Comparison of ENCODE assay signal across 32 cellular contexts in the genomic region with DNA sequence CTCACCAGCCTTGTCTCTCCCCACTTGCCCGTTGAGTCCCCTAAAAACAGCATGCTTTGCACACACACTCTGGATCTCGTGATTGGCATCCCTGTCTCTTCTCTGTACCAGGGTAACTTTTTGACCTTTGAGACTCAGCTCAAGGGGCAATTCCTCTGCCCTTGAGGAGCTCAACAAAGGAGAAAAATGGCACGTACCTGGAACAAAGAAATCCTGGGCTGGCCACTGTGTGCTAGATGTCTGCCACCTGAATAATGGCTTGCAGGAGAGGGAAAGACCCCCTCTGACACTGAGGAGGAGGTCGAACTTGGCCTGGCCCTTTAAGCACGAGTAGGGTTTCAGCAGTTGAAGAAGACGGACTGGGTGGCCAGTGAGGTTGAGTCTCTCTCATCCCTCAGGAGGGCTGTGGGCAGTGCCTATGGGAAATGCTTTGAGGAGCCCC. TPM values are rescaled to one million over a fixed set of nuclear protein-coding genes. Genes with fewer than 3 reads are reported as not detected.
DNase-seq lines count a peak whose midpoint lies in the region; ATAC-seq and TF ChIP-seq lines count a peak whose summit lies in the region.
"Had no signal": no experiment of that assay in that cellular context is flagged by ENCODE, and none has a peak within 500 bp of the region (broad histone marks: within the 10 kb centered on the region; RNA-seq: fewer than 3 reads in every experiment).

No MANE protein-coding gene starts in this region.

- peak overlapping the region; percentile 98 for H3K27ac Mint-ChIP-seq in natural killer cell treated with Interleukin-12 subunit alpha and Interleukin-12 subunit beta and Interleukin-15 and Interleukin-18, amount 100 ng/mL, for 72 hours
- no peak overlapping the region for H3K27ac Mint-ChIP-seq in natural killer cell
- peak overlapping the region; percentile 81 for H3K27ac Mint-ChIP-seq in T-helper 17 cell
- H3K27ac Mint-ChIP-seq: activated B cell treated with CpG ODN at 0.5 μM for 24 hours; activated T-helper 2 cell treated with anti-CD3 and anti-CD28 coated beads, Interferon-gamma antibody, Interleukin-2, Interleukin-4, amounts not matched to agents 10 μg/mL and 5 μg/mL and 100 μg/mL, durations not matched to agents 14 hours and 24 hours and 36 hours; GM23338 had no signal

- H3K4me3 Mint-ChIP-seq in natural killer cell treated with Interleukin-12 subunit alpha and Interleukin-12 subunit beta and Interleukin-15 and Interleukin-18, amount 100 ng/mL, for 72 hours, result peak overlapping the region; percentile 90
- H3K4me3 Mint-ChIP-seq in natural killer cell (no peak overlapping the region), T-helper 17 cell (peak overlapping the region; percentile 60)
- H3K4me3 Mint-ChIP-seq: activated CD4-positive, alpha-beta memory T cell treated with anti-CD3 and anti-CD28 coated beads for 36 hours; dendritic cell treated with granulocyte-macrophage colony-stimulating factor and Interleukin-4, amounts not matched to agents 40 ng/mL and 50 ng/mL, for 4 days; GM23338 had no signal

- H3K4me1 Mint-ChIP-seq in natural killer cell treated with Interleukin-12 subunit alpha and Interleukin-12 subunit beta and Interleukin-15 and Interleukin-18, amount 100 ng/mL, for 72 hours (ENCODE audit: low read depth in 2 of 2), result peaks cover 62 to 67% of the 10 kb centered on the region in 2 donors
- H3K4me1 Mint-ChIP-seq in natural killer cell (peaks cover 66 to 78% of the 10 kb centered on the region in 2 donors), T-helper 17 cell (peaks cover 51% of the 10 kb centered on the region)

- TF ChIP-seq CTCF in natural killer cell (IDR thresholded peaks at IDR 0.05) (no peak), upper lobe of right lung (IDR thresholded peaks at IDR 0.05) (no peak)

- intact Hi-C loops in natural killer cell (cut with micrococcal nuclease) (no loop called here), upper lobe of right lung (cut with DNase I) (no loop called here)

- peaks cover 60% of the 10 kb centered on the region for H3K4me1 ChIP-seq in upper lobe of right lung
- H3K4me1 ChIP-seq: BE2C had no signal

- no peak overlapping the region for H3K27ac ChIP-seq in upper lobe of right lung
- H3K27ac ChIP-seq: gastrocnemius medialis, ovary had no signal

- H3K36me3 Mint-ChIP-seq in natural killer cell treated with Interleukin-12 subunit alpha and Interleukin-12 subunit beta and Interleukin-15 and Interleukin-18, amount 100 ng/mL, for 72 hours, result peaks cover 23% of the 10 kb centered on the region
- H3K36me3 Mint-ChIP-seq in natural killer cell (no peaks in the 10 kb centered on the region), T-helper 17 cell (ENCODE audit: low read depth) (peaks cover 3% of the 10 kb centered on the region)

- no peaks in the 10 kb centered on the region for H3K9me3 Mint-ChIP-seq in natural killer cell treated with Interleukin-12 subunit alpha and Interleukin-12 subunit beta and Interleukin-15 and Interleukin-18, amount 100 ng/mL, for 72 hours
- no peaks in the 10 kb centered on the region for H3K9me3 Mint-ChIP-seq in natural killer cell
- H3K9me3 Mint-ChIP-seq: activated B cell treated with CpG ODN at 0.5 μM for 24 hours; activated CD4-positive, alpha-beta memory T cell treated with anti-CD3 and anti-CD28 coated beads for 36 hours; activated naive CD4-positive, alpha-beta T cell treated with anti-CD3 and anti-CD28 coated beads, Interleukin-2, amount 50 U/mL, for 24 hours; activated T-helper 2 cell treated with anti-CD3 and anti-CD28 coated beads, Interferon-gamma antibody, Interleukin-2, Interleukin-4, amounts not matched to agents 10 μg/mL and 5 μg/mL and 100 μg/mL, durations not matched to agents 14 hours and 24 hours and 36 hours; dendritic cell treated with granulocyte-macrophage colony-stimulating factor and Interleukin-4, amounts not matched to agents 40 ng/mL and 50 ng/mL, for 4 days; GM23338; nephron; type B pancreatic cell had no signal

- no peaks in the 10 kb centered on the region for H3K27me3 Mint-ChIP-seq in natural killer cell treated with Interleukin-12 subunit alpha and Interleukin-12 subunit beta and Interleukin-15 and Interleukin-18, amount 100 ng/mL, for 72 hours
- H3K27me3 Mint-ChIP-seq in natural killer cell (ENCODE audit: low read depth in 2 of 2) (no peaks in the 10 kb centered on the region), T-helper 17 cell (no peaks in the 10 kb centered on the region)
- H3K27me3 Mint-ChIP-seq: activated B cell treated with CpG ODN at 0.5 μM for 24 hours; activated CD4-positive, alpha-beta memory T cell treated with anti-CD3 and anti-CD28 coated beads for 36 hours; activated naive CD4-positive, alpha-beta T cell treated with anti-CD3 and anti-CD28 coated beads, Interleukin-2, amount 50 U/mL, for 24 hours; dendritic cell treated with granulocyte-macrophage colony-stimulating factor and Interleukin-4, amounts not matched to agents 40 ng/mL and 50 ng/mL, for 4 days; type B pancreatic cell had no signal

- H3K9me3 ChIP-seq in T-helper 17 cell (ENCODE audit: control insufficient read depth, low read length, poor library complexity, severe bottlenecking) (no peaks in the 10 kb centered on the region), upper lobe of right lung (no peaks in the 10 kb centered on the region)
- H3K9me3 ChIP-seq: BE2C, gastrocnemius medialis, MG63, ovary had no signal

- no peak overlapping the region for H3K4me3 ChIP-seq in upper lobe of right lung
- H3K4me3 ChIP-seq: gastrocnemius medialis, GM23338, MG63, ovary had no signal

- ATAC-seq in natural killer cell treated with Interleukin-12 subunit alpha and Interleukin-12 subunit beta and Interleukin-15 and Interleukin-18, amount 100 ng/mL, for 72 hours, result no peak
- no peak for ATAC-seq in natural killer cell
- ATAC-seq in T-helper 17 cell, result no peak
- peak; percentile 13 for ATAC-seq in left lobe of liver
- ATAC-seq in HG03159 (IDR thresholded peaks at IDR 0.05; ENCODE audit: unreplicated experiment), result no peak
- ATAC-seq in upper lobe of right lung, result no peak
- no peak for ATAC-seq in HG02981 (IDR thresholded peaks at IDR 0.05; ENCODE audit: unreplicated experiment)
- ATAC-seq: gastrocnemius medialis, GM23338, Panc1, right cardiac atrium had no signal

- no peak for DNase-seq in natural killer cell treated with Interleukin-12 subunit alpha and Interleukin-12 subunit beta and Interleukin-15 and Interleukin-18, amount 100 ng/mL, for 72 hours (ENCODE audit: low spot score)
- DNase-seq in natural killer cell (no peak), T-helper 17 cell (no peak), left lobe of liver (ENCODE audit: low spot score) (no peak), upper lobe of right lung (no peak), SKM-1 (lab: John Stamatoyannopoulos, UW; ENCODE audit: unreplicated experiment) (no peak)
- DNase-seq: activated B cell treated with CpG ODN at 0.5 μM for 24 hours; activated CD4-positive, alpha-beta memory T cell treated with anti-CD3 and anti-CD28 coated beads for 36 hours; activated CD8-positive, alpha-beta memory T cell treated with anti-CD3 and anti-CD28 coated beads, Interleukin-2, amount 50 U/mL, for 4 hours; aorta; BE2C; caudate nucleus; EL; gastrocnemius medialis; KBM-7; MG63; NCI-H2081; NCI-H2227 treated with DMSO at 0.1 percent for 48 hours; NCI-H526 treated with DMSO at 0.1 percent for 48 hours; ovary; right cardiac atrium; stimulated activated CD4-positive, alpha-beta T cell treated with anti-CD3 and anti-CD28 coated beads, Interleukin-4, amount 100 ng/mL, for 1 hour had no signal

- peaks cover 4% of the 10 kb centered on the region for H3K36me3 ChIP-seq in upper lobe of right lung
- H3K36me3 ChIP-seq: gastrocnemius medialis, ovary had no signal

- H3K27me3 ChIP-seq in upper lobe of right lung, result no peaks in the 10 kb centered on the region
- H3K27me3 ChIP-seq: BE2C, gastrocnemius medialis, MG63, ovary had no signal

RNA-seq across cellular contexts. Expression of a gene that starts 5.8 kb away (rescaled TPM):
- total RNA-seq in natural killer cell treated with Interleukin-12 subunit alpha and Interleukin-12 subunit beta and Interleukin-15 and Interleukin-18, amount 100 ng/mL, for 72 hours, result 100 to 1,000 TPM in 1 of 2 donors, 10 to 100 TPM in 1; 86.3 to 114 TPM
- total RNA-seq in natural killer cell (10 to 100 TPM; 30.7 to 39.8 (median 39.7) TPM), T-helper 17 cell (10 to 100 TPM; 25.7 to 30.4 TPM), left lobe of liver (16.5 TPM), upper lobe of right lung (45.7 TPM)

RNA-seq across cellular contexts. Expression of a gene that starts 22.1 kb away (rescaled TPM):
- total RNA-seq in natural killer cell treated with Interleukin-12 subunit alpha and Interleukin-12 subunit beta and Interleukin-15 and Interleukin-18, amount 100 ng/mL, for 72 hours, result 1 to 10 TPM in 1 of 2 donors, under 1 TPM in 1; 0.50 to 1.4 TPM
- total RNA-seq in natural killer cell (1 to 10 TPM in 1 of 3 donors, under 1 TPM in 2; 0.35 to 1.0 (median 0.38) TPM), T-helper 17 cell (1 to 10 TPM in 1 of 2 donors, under 1 TPM in 1; 0.34 to 1.2 TPM), left lobe of liver (0.05 TPM), upper lobe of right lung (0.41 TPM)

RNA-seq across cellular contexts. Expression of a gene that starts 56.5 kb away (rescaled TPM):
- 10 to 100 TPM; 43.1 to 68.6 TPM for total RNA-seq in natural killer cell treated with Interleukin-12 subunit alpha and Interleukin-12 subunit beta and Interleukin-15 and Interleukin-18, amount 100 ng/mL, for 72 hours
- 10 to 100 TPM; 20.5 to 24.4 (median 21.6) TPM for total RNA-seq in natural killer cell
- total RNA-seq in T-helper 17 cell, result 10 to 100 TPM; 28.3 to 31.0 TPM
- 10.0 TPM for total RNA-seq in left lobe of liver
- total RNA-seq in upper lobe of right lung, result 13.9 TPM

RNA-seq across cellular contexts. Expression of a gene that starts 59.2 kb away (rescaled TPM):
- total RNA-seq in natural killer cell treated with Interleukin-12 subunit alpha and Interleukin-12 subunit beta and Interleukin-15 and Interleukin-18, amount 100 ng/mL, for 72 hours, result 1 to 10 TPM; 2.0 to 2.5 TPM
- total RNA-seq in natural killer cell (under 1 TPM in 1 of 3 donors, not detected in 2; 0.43 TPM), T-helper 17 cell (under 1 TPM in 1 of 2 donors, not detected in 1; 0.13 TPM), left lobe of liver (0.45 TPM), upper lobe of right lung (0.69 TPM)
- total RNA-seq: mononuclear cell had no signal

Comparison
In these comparisons a context has a peak if more than half of its experiments do, and no peak if none do; other contexts are left out.
1. H3K27ac Mint-ChIP-seq: peak in natural killer cell treated with Interleukin-12 subunit alpha and Interleukin-12 subunit beta and Interleukin-15 and Interleukin-18, amount 100 ng/mL, for 72 hours (2 of 2) and T-helper 17 cell (single experiment); none in natural killer cell (0 of 2).